In the genomic region with DNA sequence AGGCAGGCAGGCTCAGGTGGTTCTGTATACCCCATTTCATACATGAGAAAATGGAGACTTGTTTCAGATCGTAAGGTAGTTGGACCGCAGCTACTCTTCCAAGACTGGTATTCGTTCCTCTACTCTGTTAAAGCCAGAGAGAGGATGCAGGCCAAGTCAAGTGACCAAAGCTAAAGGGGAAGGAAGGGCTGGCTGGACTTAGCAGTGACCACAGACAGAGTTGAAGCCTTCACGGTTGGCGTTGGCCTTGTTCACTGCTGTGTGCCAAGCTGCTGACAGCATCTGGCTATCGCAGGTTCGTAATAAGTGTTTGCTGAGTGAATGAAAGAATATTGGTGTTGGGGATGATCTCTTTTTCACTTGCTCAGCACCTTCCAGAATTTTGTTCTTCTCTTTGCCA, we compare ENCODE assay signal across 13 cellular contexts.
DNase-seq lines count a peak whose midpoint lies in the region; ATAC-seq and TF ChIP-seq lines count a peak whose summit lies in the region.
"Had no signal": no experiment of that assay in that cellular context is flagged by ENCODE, and none has a peak within 500 bp of the region (broad histone marks: within the 10 kb centered on the region; RNA-seq: fewer than 3 reads in every experiment).

No MANE protein-coding gene starts in this region.

- peaks cover 5% of the 10 kb centered on the region for H3K79me1 ChIP-seq in neuronal stem cell (ENCODE audit: low read depth, low read length)

- H3K36me3 Mint-ChIP-seq in immature natural killer cell = peaks cover 0 to 3% (median 0%) of the 10 kb centered on the region in 3 donors
- H3K36me3 Mint-ChIP-seq in activated CD8-positive, alpha-beta memory T cell treated with anti-CD3 and anti-CD28 coated beads, Interleukin-2, amount 10 ng/mL, durations not matched to agents 7 days and 5 days = peaks cover 36% of the 10 kb centered on the region

- H3K27ac ChIP-seq in DOHH2 (ENCODE audit: low read depth, low read length) (no peak overlapping the region), OCI-LY3 (ENCODE audit: low read length) (peak overlapping the region; percentile 84), skeletal muscle tissue (ENCODE audit: low read depth, low read length) (peak overlapping the region; percentile 25), neuronal stem cell (replicated peaks; ENCODE audit: low read length) (no peak overlapping the region)

- H3K23ac ChIP-seq in neuronal stem cell (ENCODE audit: low read depth, low read length, poor library complexity) = no peak overlapping the region

- H3K4me3 Mint-ChIP-seq in immature natural killer cell = no peak overlapping the region
- no peak overlapping the region for H3K4me3 Mint-ChIP-seq in activated CD8-positive, alpha-beta memory T cell treated with anti-CD3 and anti-CD28 coated beads, Interleukin-2, amount 10 ng/mL, durations not matched to agents 7 days and 5 days

- no peaks in the 10 kb centered on the region; the same call in 1 of the 2 replicates for H3K36me3 ChIP-seq in DOHH2 (ENCODE audit: control insufficient read depth, low read length)
- peaks cover 19% of the 10 kb centered on the region for H3K36me3 ChIP-seq in OCI-LY3 (replicated peaks; ENCODE audit: low read depth, low read length)
- H3K36me3 ChIP-seq in skeletal muscle tissue (ENCODE audit: control insufficient read depth in 3 of 3, insufficient read depth in 3 of 3, low read length in 3 of 3) = no peaks in the 10 kb centered on the region
- H3K36me3 ChIP-seq in neuronal stem cell (replicated peaks in 1 of 2; ENCODE audit: control insufficient read depth in 2 of 2, insufficient read depth in 2 of 2, low read length in 2 of 2) = no peaks in the 10 kb centered on the region

- no peaks in the 10 kb centered on the region for H3K9me2 ChIP-seq in DOHH2 (replicated peaks; ENCODE audit: control insufficient read depth, low read length)

- H4K91ac ChIP-seq in neuronal stem cell (ENCODE audit: low read depth, low read length, poor library complexity) = no peak overlapping the region

- H3K27ac Mint-ChIP-seq in immature natural killer cell = peak overlapping the region; percentile 69 to 78 (median 72)
- H3K27ac Mint-ChIP-seq in activated CD8-positive, alpha-beta memory T cell treated with anti-CD3 and anti-CD28 coated beads, Interleukin-2, amount 10 ng/mL, durations not matched to agents 7 days and 5 days = no peak overlapping the region

- no peak overlapping the region for H2BK15ac ChIP-seq in neuronal stem cell (ENCODE audit: low read length)

- peaks cover 3% of the 10 kb centered on the region; the same call in 1 of the 2 replicates for H3F3A ChIP-seq in DOHH2 (ENCODE audit: control insufficient read depth, insufficient read depth)

- no peak overlapping the region for H2AK5ac ChIP-seq in neuronal stem cell (ENCODE audit: low read depth, low read length)

- H2BK5ac ChIP-seq in neuronal stem cell (ENCODE audit: low read length) = no peak overlapping the region

- peak overlapping the region; percentile 41; the same call in 1 of the 2 replicates for H3K9ac ChIP-seq in OCI-LY3 (ENCODE audit: low read length)
- H3K9ac ChIP-seq in skeletal muscle tissue (ENCODE audit: low read depth in 1 of 3, low read length in 3 of 3) = no peak overlapping the region
- no peak overlapping the region for H3K9ac ChIP-seq in neuronal stem cell (ENCODE audit: low read depth, low read length, poor library complexity)

- H3K4me1 ChIP-seq in DOHH2 (ENCODE audit: control insufficient read depth, low read length) = peaks cover 20% of the 10 kb centered on the region
- H3K4me1 ChIP-seq in OCI-LY3 (ENCODE audit: low read length) = peaks cover 84% of the 10 kb centered on the region
- H3K4me1 ChIP-seq in skeletal muscle tissue (ENCODE audit: control insufficient read depth in 3 of 3, insufficient read depth in 3 of 3, low read length in 3 of 3) = peaks cover 3 to 16% (median 6%) of the 10 kb centered on the region in 3 donors
- H3K4me1 ChIP-seq in neuronal stem cell (ENCODE audit: control insufficient read depth in 2 of 2, insufficient read depth in 1 of 2, low read depth in 1 of 2, low read length in 2 of 2) = peaks cover 0 to 8% of the 10 kb centered on the region in 2 donors

- no peak overlapping the region for H3K18ac ChIP-seq in neuronal stem cell (ENCODE audit: low read length)

- no peak overlapping the region for H3K4ac ChIP-seq in neuronal stem cell (ENCODE audit: low read length)

- H3K4me3 ChIP-seq in DOHH2 (ENCODE audit: low read length) = no peak overlapping the region
- peak overlapping the region; percentile 52; the same call in 1 of the 2 replicates for H3K4me3 ChIP-seq in OCI-LY3 (ENCODE audit: low read length)
- no peak overlapping the region for H3K4me3 ChIP-seq in skeletal muscle tissue (ENCODE audit: low read length in 3 of 3)
- H3K4me3 ChIP-seq in neuronal stem cell (ENCODE audit: low read length in 2 of 2) = no peak overlapping the region

- H3K4me2 ChIP-seq in DOHH2 (ENCODE audit: low read length) (peak overlapping the region; percentile 61), OCI-LY3 (ENCODE audit: low read length) (peak overlapping the region; percentile 81), neuronal stem cell (ENCODE audit: insufficient read depth, low read length, poor library complexity, severe bottlenecking) (no peak overlapping the region)

- H3K79me2 ChIP-seq in DOHH2 (ENCODE audit: control insufficient read depth, low read length) (no peaks in the 10 kb centered on the region), OCI-LY3 (ENCODE audit: low read length) (peaks cover 96% of the 10 kb centered on the region)

- H2BK120ac ChIP-seq in neuronal stem cell (ENCODE audit: low read depth, low read length) = no peak overlapping the region

- H4K20me1 ChIP-seq in DOHH2 (ENCODE audit: control insufficient read depth, insufficient read depth, low read depth, low read length) (no peaks in the 10 kb centered on the region), OCI-LY3 (ENCODE audit: insufficient read depth, low read length) (peaks cover 76% of the 10 kb centered on the region)

- H3K14ac ChIP-seq in neuronal stem cell (ENCODE audit: low read length) = no peak overlapping the region

- DNase-seq in immature natural killer cell (no peak), neuronal stem cell (ENCODE audit: low spot score) (no peak)
- no peak for DNase-seq in activated CD8-positive, alpha-beta memory T cell treated with anti-CD3 and anti-CD28 coated beads, Interleukin-2, amount 10 ng/mL, durations not matched to agents 7 days and 5 days
- DNase-seq in central memory CD4-positive, alpha-beta T cell = no peak
- DNase-seq: DMS53; erythroblast; Kasumi-1; NCI-H345; stimulated activated naive CD4-positive, alpha-beta T cell treated with Interleukin-2 at 50 U/mL for 16 hours; T1000 had no signal

- H2BK12ac ChIP-seq in neuronal stem cell (ENCODE audit: low read length) = no peak overlapping the region

- no peak overlapping the region for H4K8ac ChIP-seq in neuronal stem cell (ENCODE audit: low read depth, low read length)

- H3K9me3 ChIP-seq in DOHH2 (ENCODE audit: control insufficient read depth, insufficient read depth, low read length) (no peaks in the 10 kb centered on the region), OCI-LY3 (ENCODE audit: insufficient read depth, low read length) (no peaks in the 10 kb centered on the region), skeletal muscle tissue (ENCODE audit: control insufficient read depth in 3 of 3, low read length in 3 of 3) (no peaks in the 10 kb centered on the region), neuronal stem cell (replicated peaks in 1 of 2; ENCODE audit: control insufficient read depth in 2 of 2, insufficient read depth in 1 of 2, low read depth in 1 of 2, low read length in 2 of 2) (no peaks in the 10 kb centered on the region)

- H2AFZ ChIP-seq in OCI-LY3 (ENCODE audit: low read depth, low read length) = no peak overlapping the region
- no peak overlapping the region for H2AFZ ChIP-seq in neuronal stem cell (ENCODE audit: low read length)

- peaks cover 0 to 6% (median 4%) of the 10 kb centered on the region in 3 donors for H3K27me3 Mint-ChIP-seq in immature natural killer cell (ENCODE audit: low read depth in 3 of 3)
- no peaks in the 10 kb centered on the region for H3K27me3 Mint-ChIP-seq in activated CD8-positive, alpha-beta memory T cell treated with anti-CD3 and anti-CD28 coated beads, Interleukin-2, amount 10 ng/mL, durations not matched to agents 7 days and 5 days

- no CpG with 5 or more reads among the region's 7 CpGs for WGBS in neuronal stem cell (ENCODE audit: extremely low coverage in 2 of 2, insufficient read length in 2 of 2, insufficient replicate concordance in 1 of 2), 2 donors

- no peak for ATAC-seq in activated CD8-positive, alpha-beta memory T cell treated with anti-CD3 and anti-CD28 coated beads, Interleukin-2, amount 10 ng/mL, durations not matched to agents 7 days and 5 days

- H3K9me3 Mint-ChIP-seq in immature natural killer cell = no peaks in the 10 kb centered on the region
- H3K9me3 Mint-ChIP-seq in activated CD8-positive, alpha-beta memory T cell treated with anti-CD3 and anti-CD28 coated beads, Interleukin-2, amount 10 ng/mL, durations not matched to agents 7 days and 5 days (ENCODE audit: low read depth) = no peaks in the 10 kb centered on the region

- CTCF ChIA-PET in activated CD8-positive, alpha-beta memory T cell treated with anti-CD3 and anti-CD28 coated beads, Interleukin-2, amount 10 ng/mL, durations not matched to agents 7 days and 5 days (lab: Charles Lee) = interaction anchor here (0.6 to 1.8 kb wide), 2 partner anchors 10 to 110 kb away, joined by 3 to 5 read pairs; no protein-coding TSS in a partner anchor

- H3K27me3 ChIP-seq in DOHH2 (ENCODE audit: control insufficient read depth, low read length) (0 out of 2 replicates have a peak, but pooled peaks cover 4% of the 10 kb centered on the region), OCI-LY3 (ENCODE audit: low read depth, low read length) (no peaks in the 10 kb centered on the region), skeletal muscle tissue (ENCODE audit: control insufficient read depth in 3 of 3, insufficient read depth in 3 of 3, low read length in 3 of 3) (no peaks in the 10 kb centered on the region), neuronal stem cell (ENCODE audit: control insufficient read depth in 3 of 3, insufficient read depth in 3 of 3, low read depth in 1 of 3, low read length in 3 of 3) (no peaks in the 10 kb centered on the region)

- H3K4me1 Mint-ChIP-seq in immature natural killer cell = peaks cover 68 to 73% of the 10 kb centered on the region in 2 donors
- peaks cover 65% of the 10 kb centered on the region for H3K4me1 Mint-ChIP-seq in activated CD8-positive, alpha-beta memory T cell treated with anti-CD3 and anti-CD28 coated beads, Interleukin-2, amount 10 ng/mL, durations not matched to agents 7 days and 5 days

- TF ChIP-seq CTCF in DOHH2 (IDR thresholded peaks at IDR 0.05; ENCODE audit: low read depth, low read length, poor library complexity, severe bottlenecking) (no peak), OCI-LY3 (IDR thresholded peaks at IDR 0.05; ENCODE audit: low read depth, low read length) (no peak)

Comparison
In these comparisons a context has a peak if more than half of its experiments do, and no peak if none do; other contexts are left out.
1. H3K27ac ChIP-seq: peak in OCI-LY3 (single experiment) and skeletal muscle tissue (single experiment); none in DOHH2 (single experiment) and neuronal stem cell (single experiment).